In genomic region chr5:40430112-40430725, GRCh38 we compare ENCODE assay signal across 1 cellular context.
TF ChIP-seq lines count a peak whose summit lies in the region.

No MANE protein-coding gene starts in this region.

TF ChIP-seq in HEK293, 187 proteins besides CTCF, POLR2A, EP300 and RAD21 (continued from another document):
- TF ChIP-seq ZNF148 (tag by site-specific recombination; IDR thresholded peaks at IDR 0.05; ENCODE audit: borderline replicate concordance), result no peak
- peak; percentile 43; the same call in 1 of the 2 replicates for TF ChIP-seq ATF2 (tag by site-specific recombination; IDR thresholded peaks at IDR 0.05; ENCODE audit: low read depth)
